Comparison of ENCODE assay signal across 32 cellular contexts in the genomic region with DNA sequence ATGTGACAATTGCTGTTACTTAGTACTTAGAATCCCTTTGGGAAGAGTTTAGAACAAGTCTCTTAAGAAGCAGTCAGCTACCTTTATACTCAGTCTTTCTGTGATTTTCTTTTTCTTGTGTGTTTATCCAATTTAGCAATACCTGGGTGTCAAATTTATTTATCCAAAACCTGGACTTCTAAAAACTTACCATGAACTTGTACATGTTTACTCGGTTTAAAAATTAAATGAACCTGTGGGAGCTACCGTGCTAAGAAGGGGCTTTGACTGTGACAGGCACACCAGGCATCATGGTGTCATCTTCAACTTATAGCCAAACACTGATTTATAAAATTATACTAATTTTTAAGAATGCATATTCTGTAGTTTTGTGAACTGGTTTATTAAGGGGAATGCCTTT.
DNase-seq lines count a peak whose midpoint lies in the region; ATAC-seq, FAIRE-seq and TF ChIP-seq lines count a peak whose summit lies in the region.
"Had no signal": no experiment of that assay in that cellular context is flagged by ENCODE, and none has a peak within 500 bp of the region (broad histone marks: within the 10 kb centered on the region; RNA-seq: fewer than 3 reads in every experiment).

No MANE protein-coding gene starts in this region.

- DNase-seq in HepG2 (ENCODE audit: low spot score) (no peak), left lobe of liver (ENCODE audit: low spot score) (no peak), right lobe of liver (no peak)
- DNase-seq: 8988T; ACHN; AML-193; BE2C; C1 segment of cervical spinal cord; Caco-2; Calu3; CD4-positive, alpha-beta memory T cell; CD4-positive, alpha-beta T cell; CD4-positive, CD25-positive, alpha-beta regulatory T cell; CD8-positive, alpha-beta memory T cell; CD8-positive, alpha-beta T cell; COR-L47; DMS 273 treated with DMSO at 0.1 percent for 48 hours; DMS153; DMS53; DMS79; DMS79 treated with DMSO at 0.1 percent for 48 hours; DND-41; EL had no signal

- no peak for TF ChIP-seq POLR2A in HepG2 (IDR thresholded peaks at IDR 0.05; ENCODE audit: insufficient read depth in 1 of 2, low read depth in 2 of 2, low read length in 2 of 2)
- no peak for TF ChIP-seq POLR2A in right lobe of liver (IDR thresholded peaks at IDR 0.05)

- ATAC-seq in HepG2 (no peak), left lobe of liver (peak; percentile 53), right lobe of liver (peak; percentile 32 to 67 (median 60)), HG03520 (IDR thresholded peaks at IDR 0.05; ENCODE audit: unreplicated experiment) (no peak), GM18519 (IDR thresholded peaks at IDR 0.05; ENCODE audit: low FRiP score, unreplicated experiment) (no peak)
- ATAC-seq: A549; CD8-positive, alpha-beta T cell had no signal

- H4K20me1 ChIP-seq in HepG2 (ENCODE audit: insufficient read depth, low read length), result no peaks in the 10 kb centered on the region
- H4K20me1 ChIP-seq: BLaER1; BLaER1 treated with 17β-estradiol and CSF1 and Interleukin-3, amounts not matched to agents 10 nM and 100 nM had no signal

- BruUV-seq in HepG2 (replicated peaks; lab: Mats Ljungman, UMichigan), result no TSS peak

- no peak overlapping the region for H3K4me3 ChIP-seq in liver (ENCODE audit: low read depth in 1 of 3, low read length in 3 of 3)
- no peak overlapping the region for H3K4me3 ChIP-seq in HepG2 (replicated peaks in 1 of 3; ENCODE audit: insufficient read depth in 1 of 3, low read depth in 2 of 3, low read length in 3 of 3)
- no peak overlapping the region for H3K4me3 ChIP-seq in right lobe of liver
- H3K4me3 ChIP-seq: A549; BLaER1; BLaER1 treated with 17β-estradiol and CSF1 and Interleukin-3, amounts not matched to agents 10 nM and 100 nM had no signal

- H3K36me3 ChIP-seq in liver (ENCODE audit: control insufficient read depth in 4 of 4, insufficient read depth in 3 of 4, low read depth in 1 of 4, low read length in 3 of 4) (no peaks in the 10 kb centered on the region), HepG2 (replicated peaks in 1 of 2; ENCODE audit: control insufficient read depth in 1 of 2, insufficient read depth in 2 of 2, low read length in 2 of 2) (no peaks in the 10 kb centered on the region), right lobe of liver (no peaks in the 10 kb centered on the region)
- H3K36me3 ChIP-seq: BE2C; BLaER1; BLaER1 treated with 17β-estradiol and CSF1 and Interleukin-3, amounts not matched to agents 10 nM and 100 nM had no signal

- no peak for FAIRE-seq in HepG2 (lab: Jason Lieb, UNC)
- FAIRE-seq: A204.1 had no signal

- H3K9me3 ChIP-seq in liver (ENCODE audit: control insufficient read depth in 4 of 4, low read length in 3 of 4) (no peaks in the 10 kb centered on the region), HepG2 (ENCODE audit: low read length) (no peaks in the 10 kb centered on the region), right lobe of liver (no peaks in the 10 kb centered on the region)
- H3K9me3 ChIP-seq: A549; BE2C; BLaER1; BLaER1 treated with 17β-estradiol and CSF1 and Interleukin-3, amounts not matched to agents 10 nM and 100 nM; Caco-2 had no signal

- intact Hi-C loops in HepG2 (cut with micrococcal nuclease; ENCODE audit: unreplicated experiment), result no loop called here
- intact Hi-C loops in right lobe of liver (cut with DNase I), result no loop called here

- 47% methylated on average over 2 of the region's 2 CpGs for WGBS in liver
- WGBS in HepG2 (ENCODE audit: low lambda C conversion rate), result 69% methylated on average over 2 of the region's 2 CpGs
- 40% methylated on average over 2 of the region's 2 CpGs for WGBS in right lobe of liver (ENCODE audit: insufficient coverage, low coverage, low lambda C conversion rate, missing lambda C conversion rate)

- H3K4me1 ChIP-seq in liver (ENCODE audit: control insufficient read depth in 4 of 4, insufficient read depth in 4 of 4, low read length in 3 of 4), result peaks cover 0 to 30% (median 5%) of the 10 kb centered on the region in 4 donors
- no peaks in the 10 kb centered on the region for H3K4me1 ChIP-seq in HepG2 (ENCODE audit: insufficient read depth, low read length)
- peaks cover 0 to 28% (median 7%) of the 10 kb centered on the region in 4 donors for H3K4me1 ChIP-seq in right lobe of liver
- H3K4me1 ChIP-seq: BLaER1, Caco-2 had no signal

- TF ChIP-seq RAD21 in liver (IDR thresholded peaks at IDR 0.05) (no peak), HepG2 (CRISPR knock-in tag; IDR thresholded peaks at IDR 0.05) (no peak)

- CTCF ChIA-PET in HepG2 (lab: Yijun Ruan, JAX; ENCODE audit: low intra/inter-chr PET ratio, low total read pairs), result no interaction called here

- H3K4me2 ChIP-seq in HepG2 (ENCODE audit: low read depth, low read length), result no peak overlapping the region
- H3K4me2 ChIP-seq: A549, BLaER1 had no signal

- POLR2A ChIA-PET in HepG2 (lab: Yijun Ruan, JAX), result no interaction called here

- H3K9ac ChIP-seq in liver (ENCODE audit: low read depth in 1 of 2, low read length in 2 of 2) (no peak overlapping the region), HepG2 (ENCODE audit: insufficient read depth, low read depth, low read length) (no peak overlapping the region)
- H3K9ac ChIP-seq: BLaER1; BLaER1 treated with 17β-estradiol and CSF1 and Interleukin-3, amounts not matched to agents 10 nM and 100 nM had no signal

- H2AFZ ChIP-seq in HepG2 (ENCODE audit: low read length), result no peak overlapping the region

- H3K27ac ChIP-seq in liver (ENCODE audit: low read depth in 1 of 2, low read length in 2 of 2) (no peak overlapping the region), HepG2 (ENCODE audit: extremely low read length, insufficient read depth, low read length) (no peak overlapping the region), right lobe of liver (peak overlapping the region in 2 of 3 donors; percentile 12 to 29)
- H3K27ac ChIP-seq: 22Rv1, A549, BLaER1, C4-2B had no signal

- TF ChIP-seq CTCF in liver (IDR thresholded peaks at IDR 0.05; ENCODE audit: low read depth, low read length, missing input control), result no peak
- TF ChIP-seq CTCF in HepG2 (CRISPR knock-in tag; IDR thresholded peaks at IDR 0.05), result no peak
- no peak for TF ChIP-seq CTCF in right lobe of liver (IDR thresholded peaks at IDR 0.05)

- H3K27me3 ChIP-seq in liver (ENCODE audit: control insufficient read depth in 4 of 4, insufficient read depth in 4 of 4, low read length in 3 of 4), result no peaks in the 10 kb centered on the region
- H3K27me3 ChIP-seq in HepG2 (ENCODE audit: control insufficient read depth in 1 of 2, insufficient read depth in 2 of 2, low read length in 2 of 2), result no peaks in the 10 kb centered on the region
- no peaks in the 10 kb centered on the region for H3K27me3 ChIP-seq in right lobe of liver
- H3K27me3 ChIP-seq: BE2C; BLaER1; BLaER1 treated with 17β-estradiol and CSF1 and Interleukin-3, amounts not matched to agents 10 nM and 100 nM had no signal

- TF ChIP-seq EP300 in HepG2 (IDR thresholded peaks at IDR 0.05; ENCODE audit: low read depth in 2 of 2, low read length in 2 of 2) (no peak), HepG2 (CRISPR knock-in tag; IDR thresholded peaks at IDR 0.05; ENCODE audit: borderline replicate concordance) (no peak)

- H3K79me2 ChIP-seq in HepG2 (ENCODE audit: insufficient read depth, low read length), result no peaks in the 10 kb centered on the region

- in situ Hi-C loops in HepG2 (cut with HindIII; ENCODE audit: extremely low pct_ligation_motif_present, low pct_unique_long_range_greater_than_20kb), result no loop called here

TF ChIP-seq in liver, 16 proteins besides CTCF, POLR2A, EP300 and RAD21 (continues in another document):
- TF ChIP-seq FOXA2 (IDR thresholded peaks at IDR 0.05), result peak; percentile 11
- TF ChIP-seq FOXA1 (IDR thresholded peaks at IDR 0.05), result no peak
- TF ChIP-seq EGR1 (IDR thresholded peaks at IDR 0.05; ENCODE audit: low read depth in 2 of 2), result no peak
- TF ChIP-seq, protein P1, sequence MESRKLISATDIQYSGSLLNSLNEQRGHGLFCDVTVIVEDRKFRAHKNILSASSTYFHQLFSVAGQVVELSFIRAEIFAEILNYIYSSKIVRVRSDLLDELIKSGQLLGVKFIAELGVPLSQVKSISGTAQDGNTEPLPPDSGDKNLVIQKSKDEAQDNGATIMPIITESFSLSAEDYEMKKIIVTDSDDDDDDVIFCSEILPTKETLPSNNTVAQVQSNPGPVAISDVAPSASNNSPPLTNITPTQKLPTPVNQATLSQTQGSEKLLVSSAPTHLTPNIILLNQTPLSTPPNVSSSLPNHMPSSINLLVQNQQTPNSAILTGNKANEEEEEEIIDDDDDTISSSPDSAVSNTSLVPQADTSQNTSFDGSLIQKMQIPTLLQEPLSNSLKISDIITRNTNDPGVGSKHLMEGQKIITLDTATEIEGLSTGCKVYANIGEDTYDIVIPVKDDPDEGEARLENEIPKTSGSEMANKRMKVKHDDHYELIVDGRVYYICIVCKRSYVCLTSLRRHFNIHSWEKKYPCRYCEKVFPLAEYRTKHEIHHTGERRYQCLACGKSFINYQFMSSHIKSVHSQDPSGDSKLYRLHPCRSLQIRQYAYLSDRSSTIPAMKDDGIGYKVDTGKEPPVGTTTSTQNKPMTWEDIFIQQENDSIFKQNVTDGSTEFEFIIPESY (IDR thresholded peaks at IDR 0.05), result no peak
- TF ChIP-seq HNF4A (conservative IDR thresholded peaks at IDR 0.05), result no peak
- no peak for TF ChIP-seq YY1 (IDR thresholded peaks at IDR 0.05)
- no peak for TF ChIP-seq GABPA (IDR thresholded peaks at IDR 0.05 in 1 of 2, conservative IDR thresholded peaks at IDR 0.05 in 1 of 2)

TF ChIP-seq in HepG2, 621 proteins besides CTCF, POLR2A, EP300 and RAD21:
- TF ChIP-seq PITX1 (CRISPR knock-in tag; IDR thresholded peaks at IDR 0.05), result no peak
- no peak for TF ChIP-seq GZF1 (CRISPR knock-in tag; IDR thresholded peaks at IDR 0.05)
- TF ChIP-seq ZNF33B (CRISPR knock-in tag; IDR thresholded peaks at IDR 0.05), result no peak
- TF ChIP-seq MEF2D (CRISPR knock-in tag; IDR thresholded peaks at IDR 0.05), result no peak

Comparison
In these comparisons a context has a peak if more than half of its experiments do, and no peak if none do; other contexts are left out.
1. H3K27ac ChIP-seq: peak in right lobe of liver (2 of 3); none in liver (0 of 2) and HepG2 (single experiment).
2. ATAC-seq: peak in left lobe of liver (single experiment) and right lobe of liver (4 of 4); none in HepG2 (single experiment), HG03520 (single experiment) and GM18519 (single experiment).